In genomic region chr14:52961060-52961639, GRCh38 we compare ENCODE assay signal across 8 cellular contexts. TPM values are rescaled to one million over a fixed set of nuclear protein-coding genes. Genes with fewer than 3 reads are reported as not detected.
DNase-seq lines count a peak whose midpoint lies in the region; TF ChIP-seq lines count a peak whose summit lies in the region.

No MANE protein-coding gene starts in this region.

- H3K4me3 ChIP-seq in SJSA1 (no peak overlapping the region), adrenal gland (no peak overlapping the region)

- TF ChIP-seq POLR2A in adrenal gland (IDR thresholded peaks at IDR 0.05): no peak

- H3K4me1 Mint-ChIP-seq in activated T-helper 2 cell treated with anti-CD3 and anti-CD28 coated beads, Interferon-gamma antibody, Interleukin-2, Interleukin-4, amounts not matched to agents 10 μg/mL and 5 μg/mL and 100 μg/mL, durations not matched to agents 14 hours and 24 hours and 36 hours (ENCODE audit: low read depth): no peaks in the 10 kb centered on the region

- 66 to 75% (median 69%) methylated on average over 4 of the region's 4 CpGs for whole genome bisulfite sequencing in adrenal gland, 4 donors

- H3K27ac ChIP-seq in 22Rv1: peak overlapping the region; percentile 43
- no peak overlapping the region for H3K27ac ChIP-seq in SJSA1
- peak overlapping the region in 1 of 5 donors; percentile 42 for H3K27ac ChIP-seq in adrenal gland

- no peak overlapping the region for H3K4me3 Mint-ChIP-seq in activated T-helper 2 cell treated with anti-CD3 and anti-CD28 coated beads, Interferon-gamma antibody, Interleukin-2, Interleukin-4, amounts not matched to agents 10 μg/mL and 5 μg/mL and 100 μg/mL, durations not matched to agents 14 hours and 24 hours and 36 hours (ENCODE audit: low read depth)

- intact Hi-C loops in adrenal gland (cut with DNase I): loop anchor here (5.0 to 10.0 kb wide), 3 partner anchors 94 to 139 kb away; no protein-coding TSS in a partner anchor
- intact Hi-C loops in activated T-helper 2 cell treated with anti-CD3 and anti-CD28 coated beads, Interferon-gamma antibody, Interleukin-2, Interleukin-4, amounts not matched to agents 10 μg/mL and 5 μg/mL and 100 μg/mL, durations not matched to agents 14 hours and 24 hours and 36 hours (cut with micrococcal nuclease): loop anchor here (1.0 kb wide), 1 partner anchor 136 kb away; no protein-coding TSS in a partner anchor

- no peaks in the 10 kb centered on the region for H3K9me3 ChIP-seq in SJSA1 (replicated peaks)
- H3K9me3 ChIP-seq in adrenal gland (replicated peaks in 1 of 3): no peaks in the 10 kb centered on the region

- TF ChIP-seq CTCF in 22Rv1 (IDR thresholded peaks at IDR 0.05) (peak; percentile 78), GM10266 (IDR thresholded peaks at IDR 0.05; ENCODE audit: control insufficient read depth, insufficient read depth, low read depth, missing control alignments) (peak; percentile 58), adrenal gland (IDR thresholded peaks at IDR 0.05) (peak; percentile 43 to 86 (median 77))

- H3K27me3 ChIP-seq in SJSA1 (replicated peaks) (no peaks in the 10 kb centered on the region), adrenal gland (no peaks in the 10 kb centered on the region)

- H3K27ac Mint-ChIP-seq in activated T-helper 2 cell treated with anti-CD3 and anti-CD28 coated beads, Interferon-gamma antibody, Interleukin-2, Interleukin-4, amounts not matched to agents 10 μg/mL and 5 μg/mL and 100 μg/mL, durations not matched to agents 14 hours and 24 hours and 36 hours: no peak overlapping the region

- no peaks in the 10 kb centered on the region for H3K36me3 ChIP-seq in SJSA1
- no peaks in the 10 kb centered on the region for H3K36me3 ChIP-seq in adrenal gland (replicated peaks in 1 of 2)

- H3K4me1 ChIP-seq in SJSA1 (replicated peaks) (no peaks in the 10 kb centered on the region), adrenal gland (replicated peaks in 1 of 2) (no peaks in the 10 kb centered on the region)

- H3K9me3 Mint-ChIP-seq in activated T-helper 2 cell treated with anti-CD3 and anti-CD28 coated beads, Interferon-gamma antibody, Interleukin-2, Interleukin-4, amounts not matched to agents 10 μg/mL and 5 μg/mL and 100 μg/mL, durations not matched to agents 14 hours and 24 hours and 36 hours: no peaks in the 10 kb centered on the region

- peaks cover 2% of the 10 kb centered on the region for H3K27me3 Mint-ChIP-seq in activated T-helper 2 cell treated with anti-CD3 and anti-CD28 coated beads, Interferon-gamma antibody, Interleukin-2, Interleukin-4, amounts not matched to agents 10 μg/mL and 5 μg/mL and 100 μg/mL, durations not matched to agents 14 hours and 24 hours and 36 hours (ENCODE audit: low read depth)

- peak; percentile 72 for DNase-seq in GM10266 (ENCODE audit: extremely low spot score)
- DNase-seq in LHCN-M2 (ENCODE audit: low read depth): peak; percentile 66
- peak; percentile 30 to 53 for DNase-seq in SJSA1 (ENCODE audit: low read depth in 1 of 2, low spot score in 2 of 2)
- peak; percentile 44 to 86 (median 65) for DNase-seq in adrenal gland
- peak; percentile 44 for DNase-seq in hepatic stellate cell (ENCODE audit: low spot score)
- DNase-seq in stimulated activated CD4-positive, alpha-beta T cell treated with anti-CD3 and anti-CD28 coated beads, Interleukin-12 subunit alpha, Interleukin-12 subunit beta, amount 100 ng/mL, for 48 hours (ENCODE audit: low read depth in 2 of 3, low spot score in 1 of 3): peak; percentile 22 to 47 (median 23)
- no peak for DNase-seq in activated T-helper 2 cell treated with anti-CD3 and anti-CD28 coated beads, Interferon-gamma antibody, Interleukin-2, Interleukin-4, amounts not matched to agents 10 μg/mL and 5 μg/mL and 100 μg/mL, durations not matched to agents 14 hours and 24 hours and 36 hours (ENCODE audit: low spot score)

- H3K36me3 Mint-ChIP-seq in activated T-helper 2 cell treated with anti-CD3 and anti-CD28 coated beads, Interferon-gamma antibody, Interleukin-2, Interleukin-4, amounts not matched to agents 10 μg/mL and 5 μg/mL and 100 μg/mL, durations not matched to agents 14 hours and 24 hours and 36 hours (ENCODE audit: low read depth): no peaks in the 10 kb centered on the region

RNA-seq across cellular contexts. Expression of gene FERMT2, which starts 10.3 kb away (rescaled TPM):
- 87.5 and 89.6 TPM in 2 replicates for total RNA-seq in LHCN-M2 (2014; rRNA removed)
- polyA plus RNA-seq in LHCN-M2 (2012): 68.5 TPM
- 164 and 207 TPM in 2 replicates for total RNA-seq in SJSA1 (2014; rRNA removed; shearing (Covaris generic))
- total RNA-seq in adrenal gland: 10 to 100 TPM; 31.1 to 53.8 (median 40.1) TPM
- 10 to 100 TPM; 22.8 to 50.2 (median 29.5) TPM for polyA plus RNA-seq in adrenal gland
- total RNA-seq in activated T-helper 2 cell treated with anti-CD3 and anti-CD28 coated beads, Interferon-gamma antibody, Interleukin-2, Interleukin-4, amounts not matched to agents 10 μg/mL and 5 μg/mL and 100 μg/mL, durations not matched to agents 14 hours and 24 hours and 36 hours: 0.99 and 1.7 TPM in 2 replicates

Comparison
In these comparisons a context has a peak if more than half of its experiments do, and no peak if none do; other contexts are left out.
1. RNA of gene FERMT2, which starts 10.3 kb away (total RNA-seq): 164 to 207 TPM in SJSA1, 87.5 to 89.6 TPM in LHCN-M2 and 31.1 to 53.8 TPM in adrenal gland; 0.99 to 1.7 TPM in activated T-helper 2 cell treated with anti-CD3 and anti-CD28 coated beads, Interferon-gamma antibody, Interleukin-2, Interleukin-4, amounts not matched to agents 10 μg/mL and 5 μg/mL and 100 μg/mL, durations not matched to agents 14 hours and 24 hours and 36 hours; every median in the first group is over 10 times any median in the second.
2. Peak in every context shown above with its lines, with median percentiles within 50 percentile points of each other: CTCF ChIP-seq.